Comparison of ENCODE assay signal across 17 cellular contexts in the genomic region with DNA sequence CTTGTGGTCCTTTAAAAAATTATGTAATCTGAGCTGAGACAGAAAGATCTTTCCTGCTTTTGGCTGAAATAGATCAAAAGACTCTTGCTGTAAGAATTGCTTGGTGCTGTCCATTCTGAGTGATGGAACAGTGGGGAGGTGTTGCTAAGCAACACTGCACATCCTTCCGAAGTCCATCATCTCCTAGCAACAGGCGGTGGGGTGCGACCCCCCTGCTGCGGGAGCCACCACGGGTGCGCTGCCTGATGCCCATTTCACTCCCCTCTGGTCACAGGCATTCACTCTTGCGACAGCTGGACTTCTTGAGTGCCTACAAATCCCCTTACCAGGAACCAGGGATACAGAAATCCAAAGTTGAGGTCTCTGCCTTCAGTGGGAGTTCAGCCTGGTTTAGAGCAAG.
"Had no signal": no experiment of that assay in that cellular context is flagged by ENCODE, and none has a peak within 500 bp of the region (broad histone marks: within the 10 kb centered on the region; RNA-seq: fewer than 3 reads in every experiment).

No MANE protein-coding gene starts in this region.

- H3K4me1 ChIP-seq: psoas muscle had no signal

- H3K9me3 ChIP-seq: psoas muscle, sigmoid colon, upper lobe of left lung had no signal

- DNase-seq: activated CD4-positive, alpha-beta T cell treated with anti-CD3 and anti-CD28 coated beads, Interleukin-2, amount 50 U/mL, for 48 hours; activated CD4-positive, CD25-positive, alpha-beta regulatory T cell treated with anti-CD3 and anti-CD28 coated beads, Interleukin-2, amount 50 U/mL, for 72 hours; activated effector memory CD4-positive, alpha-beta T cell treated with anti-CD3 and anti-CD28 coated beads, Interleukin-2, amount 50 U/mL, for 16 hours; activated T-cell treated with anti-CD3 and anti-CD28 coated beads, Interleukin-2, amount 50 U/mL, for 4 hours; cerebellar nuclear complex; glutamatergic neuron; naive thymus-derived CD4-positive, alpha-beta T cell; psoas muscle; sigmoid colon; stimulated activated CD4-positive, alpha-beta T cell treated with anti-CD3 and anti-CD28 coated beads, Interleukin-2, amount 100 ng/mL, for 24 hours; stimulated activated naive CD4-positive, alpha-beta T cell; upper lobe of left lung had no signal

- H3K27ac Mint-ChIP-seq: activated naive CD8-positive, alpha-beta T cell; dendritic cell treated with granulocyte-macrophage colony-stimulating factor and Interleukin-4, amounts not matched to agents 40 ng/mL and 50 ng/mL, for 4 days; naive thymus-derived CD4-positive, alpha-beta T cell; T-helper 2 cell treated with Interferon-gamma antibody and Interleukin-4, amounts not matched to agents 5 μg/mL and 100 μg/mL, for 36 hours had no signal

- H3K9me3 Mint-ChIP-seq: activated T-cell treated with anti-CD3 and anti-CD28 coated beads, Interleukin-2, amount 50 U/mL, for 4 hours; dendritic cell treated with granulocyte-macrophage colony-stimulating factor and Interleukin-4, amounts not matched to agents 40 ng/mL and 50 ng/mL, for 4 days; T-helper 2 cell treated with Interferon-gamma antibody and Interleukin-4, amounts not matched to agents 5 μg/mL and 100 μg/mL, for 36 hours had no signal

- H3K27ac ChIP-seq: psoas muscle, sigmoid colon had no signal

- H3K36me3 Mint-ChIP-seq: activated naive CD8-positive, alpha-beta T cell; naive thymus-derived CD4-positive, alpha-beta T cell had no signal

- H3K4me1 Mint-ChIP-seq: naive thymus-derived CD4-positive, alpha-beta T cell had no signal

- H3K36me3 ChIP-seq: sigmoid colon, upper lobe of left lung had no signal

- H3K4me3 Mint-ChIP-seq: activated naive CD8-positive, alpha-beta T cell; activated T-cell treated with anti-CD3 and anti-CD28 coated beads, Interleukin-2, amount 50 U/mL, for 4 hours; dendritic cell treated with granulocyte-macrophage colony-stimulating factor and Interleukin-4, amounts not matched to agents 40 ng/mL and 50 ng/mL, for 4 days; naive thymus-derived CD4-positive, alpha-beta T cell; T-helper 2 cell treated with Interferon-gamma antibody and Interleukin-4, amounts not matched to agents 5 μg/mL and 100 μg/mL, for 36 hours had no signal

- ATAC-seq: activated T-cell treated with anti-CD3 and anti-CD28 coated beads, Interleukin-2, amount 50 U/mL, for 4 hours; esophagus mucosa; naive thymus-derived CD4-positive, alpha-beta T cell; psoas muscle had no signal

- H3K27me3 ChIP-seq: sigmoid colon, upper lobe of left lung had no signal

- H3K4me3 ChIP-seq: lung, psoas muscle, sigmoid colon, upper lobe of left lung had no signal
